Comparison of ENCODE assay signal across 10 cellular contexts in the genomic region with DNA sequence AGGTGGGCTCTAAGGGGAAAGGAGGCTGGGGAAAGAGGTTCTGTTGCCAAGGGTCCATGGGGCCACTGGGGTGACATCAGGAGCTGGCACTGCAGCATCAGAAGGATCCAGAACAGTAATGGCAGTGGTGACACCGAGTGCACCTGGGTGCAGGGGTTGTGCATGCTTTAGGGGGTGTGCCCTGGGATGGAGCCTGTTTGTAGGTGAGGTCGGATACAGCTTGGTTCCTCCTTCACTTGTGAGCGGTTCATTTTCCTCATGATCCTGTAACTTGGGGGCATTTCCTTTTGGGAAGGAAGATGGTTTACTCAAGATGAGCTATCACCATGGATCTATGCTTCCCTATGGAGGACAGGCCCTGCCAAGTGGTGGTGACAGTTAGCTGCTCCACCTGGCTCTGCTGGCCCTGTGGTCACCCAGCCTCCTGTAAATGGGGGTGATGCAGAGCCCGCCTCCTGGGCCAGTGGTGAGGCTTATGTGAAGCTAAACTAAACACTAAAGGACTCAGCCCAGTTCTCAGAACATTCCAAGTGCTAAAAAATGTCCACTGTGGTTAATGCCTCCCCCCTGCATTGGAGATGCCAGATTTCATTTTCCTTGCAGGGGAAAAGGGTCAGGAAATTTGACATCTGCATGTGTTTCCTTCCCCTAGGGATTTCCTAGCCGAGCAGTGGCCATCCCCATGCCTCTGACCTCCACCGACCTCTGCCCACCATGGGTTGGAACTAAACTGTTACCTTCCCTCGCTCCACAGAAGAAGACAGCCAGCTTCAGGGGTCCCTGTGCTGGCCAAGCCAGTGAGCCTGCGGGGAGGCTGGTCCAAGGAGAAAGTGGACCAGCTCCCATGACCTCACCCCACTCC. TPM values are rescaled to one million over a fixed set of nuclear protein-coding genes. Genes with fewer than 3 reads are reported as not detected.
DNase-seq lines count a peak whose midpoint lies in the region; ATAC-seq lines count a peak whose summit lies in the region.
"Had no signal": no experiment of that assay in that cellular context is flagged by ENCODE, and none has a peak within 500 bp of the region (broad histone marks: within the 10 kb centered on the region; RNA-seq: fewer than 3 reads in every experiment).

No MANE protein-coding gene starts in this region.

- H3K27me3 Mint-ChIP-seq in activated naive CD4-positive, alpha-beta T cell treated with anti-CD3 and anti-CD28 coated beads for 36 hours (ENCODE audit: low read depth), result no peaks in the 10 kb centered on the region
- no peaks in the 10 kb centered on the region for H3K27me3 Mint-ChIP-seq in activated naive CD8-positive, alpha-beta T cell
- no peaks in the 10 kb centered on the region for H3K27me3 Mint-ChIP-seq in stimulated activated naive CD8-positive, alpha-beta T cell treated with anti-CD3 and anti-CD28 coated beads, Interleukin-15, amount 100 ng/mL, for 72 hours

- H3K36me3 Mint-ChIP-seq in activated naive CD4-positive, alpha-beta T cell treated with anti-CD3 and anti-CD28 coated beads for 36 hours (ENCODE audit: low read depth), result peaks cover 41% of the 10 kb centered on the region
- no peaks in the 10 kb centered on the region for H3K36me3 Mint-ChIP-seq in activated naive CD8-positive, alpha-beta T cell

- no peaks in the 10 kb centered on the region for H3K9me3 Mint-ChIP-seq in activated naive CD4-positive, alpha-beta T cell treated with anti-CD3 and anti-CD28 coated beads for 36 hours
- no peaks in the 10 kb centered on the region for H3K9me3 Mint-ChIP-seq in activated naive CD8-positive, alpha-beta T cell (ENCODE audit: low read depth)
- no peaks in the 10 kb centered on the region for H3K9me3 Mint-ChIP-seq in stimulated activated naive CD8-positive, alpha-beta T cell treated with anti-CD3 and anti-CD28 coated beads, Interleukin-15, amount 100 ng/mL, for 72 hours
- H3K9me3 Mint-ChIP-seq: WTC11 had no signal

- no peaks in the 10 kb centered on the region for H3K4me1 Mint-ChIP-seq in activated naive CD4-positive, alpha-beta T cell treated with anti-CD3 and anti-CD28 coated beads for 36 hours (ENCODE audit: low read depth)
- H3K4me1 Mint-ChIP-seq in activated naive CD8-positive, alpha-beta T cell (ENCODE audit: low read depth), result no peaks in the 10 kb centered on the region
- H3K4me1 Mint-ChIP-seq in stimulated activated naive CD8-positive, alpha-beta T cell treated with anti-CD3 and anti-CD28 coated beads, Interleukin-15, amount 100 ng/mL, for 72 hours, result no peaks in the 10 kb centered on the region
- H3K4me1 Mint-ChIP-seq: WTC11 had no signal

- intact Hi-C loops in activated naive CD4-positive, alpha-beta T cell treated with anti-CD3 and anti-CD28 coated beads for 36 hours (cut with micrococcal nuclease), result no loop called here

- DNase-seq in activated naive CD4-positive, alpha-beta T cell treated with anti-CD3 and anti-CD28 coated beads for 36 hours, result no peak
- no peak for DNase-seq in activated naive CD4-positive, alpha-beta T cell (lab: John Stamatoyannopoulos, UW)
- no peak for DNase-seq in stimulated activated naive CD8-positive, alpha-beta T cell treated with anti-CD3 and anti-CD28 coated beads, Interleukin-15, amount 100 ng/mL, for 72 hours
- DNase-seq in mesenteric fat pad (ENCODE audit: low spot score), result no peak
- DNase-seq in NCI-H2107 treated with DMSO at 0.1 percent for 48 hours (lab: John Stamatoyannopoulos, UW; ENCODE audit: unreplicated experiment), result no peak
- DNase-seq in AML-193 (lab: John Stamatoyannopoulos, UW), result no peak
- DNase-seq: foreskin keratinocyte had no signal

- H3K27ac Mint-ChIP-seq in activated naive CD4-positive, alpha-beta T cell treated with anti-CD3 and anti-CD28 coated beads for 36 hours, result peak overlapping the region; percentile 41
- H3K27ac Mint-ChIP-seq in activated naive CD8-positive, alpha-beta T cell, result peak overlapping the region; percentile 28
- no peak overlapping the region for H3K27ac Mint-ChIP-seq in stimulated activated naive CD8-positive, alpha-beta T cell treated with anti-CD3 and anti-CD28 coated beads, Interleukin-15, amount 100 ng/mL, for 72 hours
- H3K27ac Mint-ChIP-seq: WTC11 had no signal

- no peak overlapping the region for H3K4me3 Mint-ChIP-seq in activated naive CD4-positive, alpha-beta T cell treated with anti-CD3 and anti-CD28 coated beads for 36 hours
- H3K4me3 Mint-ChIP-seq in activated naive CD8-positive, alpha-beta T cell, result no peak overlapping the region
- H3K4me3 Mint-ChIP-seq in stimulated activated naive CD8-positive, alpha-beta T cell treated with anti-CD3 and anti-CD28 coated beads, Interleukin-15, amount 100 ng/mL, for 72 hours, result no peak overlapping the region
- H3K4me3 Mint-ChIP-seq: WTC11 had no signal

- ATAC-seq in HG02884 (IDR thresholded peaks at IDR 0.05; ENCODE audit: unreplicated experiment), result peak; percentile 21
- peak; percentile 24 for ATAC-seq in stimulated activated naive CD8-positive, alpha-beta T cell treated with anti-CD3 and anti-CD28 coated beads, Interleukin-15, amount 100 ng/mL, for 72 hours

- CTCF ChIA-PET in activated naive CD4-positive, alpha-beta T cell treated with anti-CD3 and anti-CD28 coated beads for 36 hours (lab: Charles Lee), result interaction anchor here (0.8 to 1.9 kb wide), 5 partner anchors 11 to 34 kb away, joined by 3 to 8 read pairs (median 4); no protein-coding TSS in a partner anchor

RNA-seq across cellular contexts. Expression of a gene that starts 13.3 kb away (rescaled TPM):
- 100 to 1,000 TPM; 312 to 316 TPM for total RNA-seq in activated naive CD4-positive, alpha-beta T cell treated with anti-CD3 and anti-CD28 coated beads for 36 hours
- total RNA-seq in mesenteric fat pad, result 486 TPM

RNA-seq across cellular contexts. Expression of a gene that starts 41.9 kb away (rescaled TPM):
- 100 to 1,000 TPM; 114 to 115 TPM for total RNA-seq in activated naive CD4-positive, alpha-beta T cell treated with anti-CD3 and anti-CD28 coated beads for 36 hours
- total RNA-seq in mesenteric fat pad, result 26.1 TPM

RNA-seq across cellular contexts. Expression of a gene that starts 50.1 kb away (rescaled TPM):
- total RNA-seq in activated naive CD4-positive, alpha-beta T cell treated with anti-CD3 and anti-CD28 coated beads for 36 hours, result 1,000 to 10,000 TPM; 4,594 to 4,738 TPM
- 1,447 TPM for total RNA-seq in mesenteric fat pad

Comparison
In these comparisons a context has a peak if more than half of its experiments do, and no peak if none do; other contexts are left out.
1. H3K27ac Mint-ChIP-seq: peak in activated naive CD4-positive, alpha-beta T cell treated with anti-CD3 and anti-CD28 coated beads for 36 hours (single experiment) and activated naive CD8-positive, alpha-beta T cell (single experiment); none in stimulated activated naive CD8-positive, alpha-beta T cell treated with anti-CD3 and anti-CD28 coated beads, Interleukin-15, amount 100 ng/mL, for 72 hours (0 of 2).